ENCODE assay signal across 16 cellular contexts in the genomic region with DNA sequence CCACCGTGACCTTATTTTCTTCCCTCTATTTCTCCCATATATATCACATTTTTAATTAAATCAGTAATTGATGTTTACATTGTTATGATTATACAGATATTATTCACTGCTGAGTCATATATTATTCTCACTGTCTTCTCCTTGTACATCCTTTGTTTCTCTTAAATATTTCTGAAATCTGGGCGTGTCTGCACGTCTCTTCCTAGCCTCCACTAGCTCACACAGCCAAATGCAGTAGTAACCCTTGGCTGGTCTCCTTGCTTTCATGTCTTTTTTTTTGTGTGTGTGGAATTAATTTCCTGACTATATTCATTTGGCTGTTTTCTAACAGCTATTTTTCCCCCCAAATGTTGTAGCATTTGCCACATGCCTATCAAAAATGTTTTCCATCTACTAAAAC. TPM values are rescaled to one million over a fixed set of nuclear protein-coding genes. Genes with fewer than 3 reads are reported as not detected.
DNase-seq lines count a peak whose midpoint lies in the region; ATAC-seq and TF ChIP-seq lines count a peak whose summit lies in the region.
"Had no signal": no experiment of that assay in that cellular context is flagged by ENCODE, and none has a peak within 500 bp of the region (broad histone marks: within the 10 kb centered on the region; RNA-seq: fewer than 3 reads in every experiment).

No MANE protein-coding gene starts in this region.

- H4K8ac ChIP-seq in neuronal stem cell (ENCODE audit: low read depth, low read length) = no peak overlapping the region

- WGBS in neuronal stem cell (ENCODE audit: extremely low coverage in 2 of 2, insufficient read length in 2 of 2, insufficient replicate concordance in 1 of 2), 2 donors = 100% methylated on average over 1 of the region's 3 CpGs; no CpG with 5 or more reads in 1 of the 2 donors

- H3K14ac ChIP-seq in neuronal stem cell (ENCODE audit: low read length) = no peak overlapping the region

- H3K4me1 ChIP-seq in uterus = no peaks in the 10 kb centered on the region
- no peaks in the 10 kb centered on the region for H3K4me1 ChIP-seq in neuronal stem cell (ENCODE audit: control insufficient read depth in 2 of 2, insufficient read depth in 1 of 2, low read depth in 1 of 2, low read length in 2 of 2)

- H2AK5ac ChIP-seq in neuronal stem cell (ENCODE audit: low read depth, low read length) = no peak overlapping the region

- no peaks in the 10 kb centered on the region for H3K27me3 ChIP-seq in uterus
- no peaks in the 10 kb centered on the region for H3K27me3 ChIP-seq in neuronal stem cell (ENCODE audit: control insufficient read depth in 3 of 3, insufficient read depth in 3 of 3, low read depth in 1 of 3, low read length in 3 of 3)
- H3K27me3 ChIP-seq: dorsolateral prefrontal cortex had no signal

- H3K18ac ChIP-seq in neuronal stem cell (ENCODE audit: low read length) = no peak overlapping the region

- H3K4me2 ChIP-seq in neuronal stem cell (ENCODE audit: insufficient read depth, low read length, poor library complexity, severe bottlenecking) = no peak overlapping the region

- H3K27ac Mint-ChIP-seq in CD14-positive monocyte (peak overlapping the region in 3 of 7 donors; percentile 9 to 52 (median 46)), chondrocyte (ENCODE audit: unreplicated experiment) (peak overlapping the region; percentile 46)

- H3K79me1 ChIP-seq in neuronal stem cell (ENCODE audit: low read depth, low read length) = peaks cover 3% of the 10 kb centered on the region

- intact Hi-C loops in CD14-positive monocyte (cut with micrococcal nuclease) (no loop called here), uterus (cut with DNase I; ENCODE audit: low total_unique reads) (no loop called here)

- no peak overlapping the region for H4K91ac ChIP-seq in neuronal stem cell (ENCODE audit: low read depth, low read length, poor library complexity)

- no peak overlapping the region for H3K27ac ChIP-seq in uterus
- no peak overlapping the region for H3K27ac ChIP-seq in neuronal stem cell (replicated peaks; ENCODE audit: low read length)

- TF ChIP-seq CTCF in CD14-positive monocyte (IDR thresholded peaks at IDR 0.05) (no peak), chondrocyte (IDR thresholded peaks at IDR 0.05) (no peak), uterus (IDR thresholded peaks at IDR 0.05) (no peak)

- H3K4me3 ChIP-seq in uterus (no peak overlapping the region), neuronal stem cell (ENCODE audit: low read length in 2 of 2) (no peak overlapping the region)
- H3K4me3 ChIP-seq: dorsolateral prefrontal cortex had no signal

- no peak overlapping the region for H2BK5ac ChIP-seq in neuronal stem cell (ENCODE audit: low read length)

- H3K9ac ChIP-seq in neuronal stem cell (ENCODE audit: low read depth, low read length, poor library complexity) = no peak overlapping the region

- H3K36me3 ChIP-seq in uterus = no peaks in the 10 kb centered on the region
- H3K36me3 ChIP-seq in neuronal stem cell (replicated peaks in 1 of 2; ENCODE audit: control insufficient read depth in 2 of 2, insufficient read depth in 2 of 2, low read length in 2 of 2) = peaks cover 3 to 5% of the 10 kb centered on the region in 2 donors

- TF ChIP-seq POLR2A in uterus (IDR thresholded peaks at IDR 0.05) = no peak

- H3K9me3 Mint-ChIP-seq in CD14-positive monocyte = peaks cover 0 to 1% (median 0%) of the 10 kb centered on the region in 7 donors
- H3K9me3 Mint-ChIP-seq in chondrocyte (ENCODE audit: low read depth) = no peaks in the 10 kb centered on the region

- DNase-seq in CD14-positive monocyte (ENCODE audit: low spot score) (no peak), NCI-H1694 treated with DMSO at 0.1 percent for 48 hours (lab: John Stamatoyannopoulos, UW) (peak; percentile 60), chondrocyte (ENCODE audit: low spot score) (no peak), myocyte (ENCODE audit: low read depth) (peak; percentile 39), uterus (no peak), neuronal stem cell (ENCODE audit: low spot score) (no peak)
- DNase-seq in activated effector memory CD4-positive, alpha-beta T cell treated with anti-CD3 and anti-CD28 coated beads, Interleukin-2, amount 50 U/mL, for 16 hours = no peak
- DNase-seq: activated CD4-positive, CD25-positive, alpha-beta regulatory T cell treated with anti-CD3 and anti-CD28 coated beads, Interleukin-2, amount 50 U/mL, for 72 hours; activated T-cell treated with anti-CD3 and anti-CD28 coated beads for 4 hours; C1 segment of cervical spinal cord; DND-41; dorsolateral prefrontal cortex; kidney; NCI-H1092; NCI-H226 had no signal

- no peaks in the 10 kb centered on the region for H3K27me3 Mint-ChIP-seq in CD14-positive monocyte (ENCODE audit: low read depth in 3 of 3)
- no peaks in the 10 kb centered on the region for H3K27me3 Mint-ChIP-seq in chondrocyte (ENCODE audit: low read depth)

- ATAC-seq in HG03442 (IDR thresholded peaks at IDR 0.05; ENCODE audit: unreplicated experiment) = no peak

- H2BK12ac ChIP-seq in neuronal stem cell (ENCODE audit: low read length) = no peak overlapping the region

- no peak overlapping the region for H3K4ac ChIP-seq in neuronal stem cell (ENCODE audit: low read length)

- H2BK120ac ChIP-seq in neuronal stem cell (ENCODE audit: low read depth, low read length) = no peak overlapping the region

- H3K9me3 ChIP-seq in uterus (no peaks in the 10 kb centered on the region), neuronal stem cell (replicated peaks in 1 of 2; ENCODE audit: control insufficient read depth in 2 of 2, insufficient read depth in 1 of 2, low read depth in 1 of 2, low read length in 2 of 2) (no peaks in the 10 kb centered on the region)

- peaks cover 20 to 27% of the 10 kb centered on the region in 2 donors for H3K36me3 Mint-ChIP-seq in CD14-positive monocyte
- peaks cover 9% of the 10 kb centered on the region for H3K36me3 Mint-ChIP-seq in chondrocyte (ENCODE audit: low read depth)

- peaks cover 14% of the 10 kb centered on the region for H3K4me1 Mint-ChIP-seq in CD14-positive monocyte
- peaks cover 23% of the 10 kb centered on the region for H3K4me1 Mint-ChIP-seq in chondrocyte (ENCODE audit: low read depth)

- no peak overlapping the region for H2BK15ac ChIP-seq in neuronal stem cell (ENCODE audit: low read length)

- H3K4me3 Mint-ChIP-seq in CD14-positive monocyte (peak overlapping the region; percentile 25 to 64), chondrocyte (ENCODE audit: unreplicated experiment) (no peak overlapping the region)

- no peak overlapping the region for H2AFZ ChIP-seq in neuronal stem cell (ENCODE audit: low read length)

- H3K23ac ChIP-seq in neuronal stem cell (ENCODE audit: low read depth, low read length, poor library complexity) = no peak overlapping the region

RNA-seq across cellular contexts. Expression of a gene that starts 15.8 kb away (rescaled TPM):
- polyA plus RNA-seq in CD14-positive monocyte = 1 to 10 TPM; 4.1 to 4.6 TPM
- 17.4 to 25.3 TPM (median 24.7 TPM) in 3 replicates for total RNA-seq in chondrocyte
- total RNA-seq in myocyte = 6.6 and 7.0 TPM in 2 replicates
- polyA plus RNA-seq in myocyte (2012) = 9.7 TPM
- total RNA-seq in uterus = 10 to 100 TPM in 3 of 4 donors, 1 to 10 TPM in 1; 4.1 to 32.6 (median 15.7) TPM
- 24.1 TPM for polyA plus RNA-seq in neuronal stem cell (2013, experiment 1 of 2)
- polyA plus RNA-seq in neuronal stem cell (2013, experiment 2 of 2) = 23.5 TPM

RNA-seq across cellular contexts. Expression of a gene that starts 42.5 kb away (rescaled TPM):
- under 1 TPM; 0.32 to 0.48 TPM for polyA plus RNA-seq in CD14-positive monocyte
- total RNA-seq in chondrocyte (0.63 to 1.1 TPM (median 0.82 TPM) in 3 replicates), myocyte (1.5 and 2.5 TPM in 2 replicates), uterus (1 to 10 TPM; 3.8 to 8.1 (median 6.6) TPM)
- 0.43 TPM for polyA plus RNA-seq in myocyte (2012)
- 267 TPM for polyA plus RNA-seq in neuronal stem cell (2013, experiment 1 of 2)
- 274 TPM for polyA plus RNA-seq in neuronal stem cell (2013, experiment 2 of 2)

Comparison
In these comparisons a context has a peak if more than half of its experiments do, and no peak if none do; other contexts are left out.
1. DNase-seq: peak in NCI-H1694 treated with DMSO at 0.1 percent for 48 hours (single experiment) and myocyte (single experiment); none in CD14-positive monocyte (single experiment), chondrocyte (single experiment), uterus (0 of 2), neuronal stem cell (single experiment) and activated effector memory CD4-positive, alpha-beta T cell treated with anti-CD3 and anti-CD28 coated beads, Interleukin-2, amount 50 U/mL, for 16 hours (single experiment).